Comparison of ENCODE assay signal across 8 cellular contexts in the genomic region with DNA sequence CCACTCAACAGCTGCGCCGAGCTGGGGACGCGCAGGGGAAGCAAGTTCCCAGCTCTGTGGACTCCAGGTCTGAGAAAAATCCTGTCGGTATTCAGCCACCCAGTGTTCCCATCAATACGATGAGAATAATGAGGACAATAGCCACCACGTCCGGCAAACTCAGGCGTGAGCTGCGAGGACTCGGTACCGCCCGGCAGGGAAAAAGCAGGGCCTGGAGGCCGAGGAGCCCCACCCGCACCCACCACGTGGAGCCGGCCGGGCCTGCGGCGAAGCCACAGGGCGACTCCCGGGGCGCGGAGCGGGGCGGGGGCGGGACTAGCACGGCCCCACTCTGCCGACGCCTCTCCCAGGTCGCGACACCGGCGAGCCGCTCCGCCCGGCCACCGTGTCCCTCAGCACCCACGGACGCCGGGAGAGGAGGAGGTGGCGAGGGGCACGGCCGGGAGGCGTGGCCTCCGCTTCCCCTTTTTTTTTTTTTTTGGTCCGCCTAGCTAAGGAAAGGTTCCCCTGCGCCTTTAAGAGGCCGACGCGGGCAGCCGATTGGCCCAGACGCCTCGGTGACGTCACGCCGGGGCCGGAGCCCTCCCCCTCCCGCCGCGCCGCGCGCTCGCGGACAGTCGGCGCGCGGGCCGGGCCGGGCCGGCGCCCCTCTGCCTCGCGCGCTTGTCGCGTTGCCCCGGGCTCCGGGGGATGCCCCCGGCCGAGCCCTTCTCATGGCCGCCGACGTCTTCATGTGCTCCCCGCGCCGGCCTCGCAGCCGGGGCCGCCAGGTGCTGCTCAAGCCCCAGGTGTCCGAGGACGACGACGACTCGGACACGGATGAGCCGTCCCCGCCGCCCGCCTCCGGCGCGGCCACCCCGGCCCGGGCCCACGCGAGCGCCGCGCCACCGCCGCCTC. TPM values are rescaled to one million over a fixed set of nuclear protein-coding genes. Genes with fewer than 3 reads are reported as not detected.
DNase-seq lines count a peak whose midpoint lies in the region; ATAC-seq and TF ChIP-seq lines count a peak whose summit lies in the region.

A gene with protein sequence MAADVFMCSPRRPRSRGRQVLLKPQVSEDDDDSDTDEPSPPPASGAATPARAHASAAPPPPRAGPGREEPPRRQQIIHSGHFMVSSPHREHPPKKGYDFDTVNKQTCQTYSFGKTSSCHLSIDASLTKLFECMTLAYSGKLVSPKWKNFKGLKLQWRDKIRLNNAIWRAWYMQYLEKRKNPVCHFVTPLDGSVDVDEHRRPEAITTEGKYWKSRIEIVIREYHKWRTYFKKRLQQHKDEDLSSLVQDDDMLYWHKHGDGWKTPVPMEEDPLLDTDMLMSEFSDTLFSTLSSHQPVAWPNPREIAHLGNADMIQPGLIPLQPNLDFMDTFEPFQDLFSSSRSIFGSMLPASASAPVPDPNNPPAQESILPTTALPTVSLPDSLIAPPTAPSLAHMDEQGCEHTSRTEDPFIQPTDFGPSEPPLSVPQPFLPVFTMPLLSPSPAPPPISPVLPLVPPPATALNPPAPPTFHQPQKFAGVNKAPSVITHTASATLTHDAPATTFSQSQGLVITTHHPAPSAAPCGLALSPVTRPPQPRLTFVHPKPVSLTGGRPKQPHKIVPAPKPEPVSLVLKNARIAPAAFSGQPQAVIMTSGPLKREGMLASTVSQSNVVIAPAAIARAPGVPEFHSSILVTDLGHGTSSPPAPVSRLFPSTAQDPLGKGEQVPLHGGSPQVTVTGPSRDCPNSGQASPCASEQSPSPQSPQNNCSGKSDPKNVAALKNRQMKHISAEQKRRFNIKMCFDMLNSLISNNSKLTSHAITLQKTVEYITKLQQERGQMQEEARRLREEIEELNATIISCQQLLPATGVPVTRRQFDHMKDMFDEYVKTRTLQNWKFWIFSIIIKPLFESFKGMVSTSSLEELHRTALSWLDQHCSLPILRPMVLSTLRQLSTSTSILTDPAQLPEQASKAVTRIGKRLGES (plus strand): TSS at position 616 of the 897 bp plus-strand sequence. CDS start 98 bp downstream, at position 714.

- POLR2A ChIA-PET in Panc1 (lab: Charles Lee): interaction anchor here (0.6 to 1.2 kb wide), 4 partner anchors 10 to 458 kb away, joined by 3 to 6 read pairs (median 4); no protein-coding TSS in a partner anchor

- H3K27me3 Mint-ChIP-seq in activated T-cell treated with anti-CD3 and anti-CD28 coated beads, Interleukin-2, amount 50 U/mL, for 4 hours (ENCODE audit: low read depth): no peaks in the 10 kb centered on the region

- peak; percentile 90 for DNase-seq in DMS153 (lab: John Stamatoyannopoulos, UW)
- peak; percentile 96 for DNase-seq in KBM-7
- DNase-seq in Panc1 (ENCODE audit: low read depth, low spot score): no peak
- DNase-seq in activated T-cell treated with anti-CD3 and anti-CD28 coated beads, Interleukin-2, amount 50 U/mL, for 4 hours: peak; percentile 89
- peak; percentile 93 for DNase-seq in myocyte (ENCODE audit: low read depth)
- peak; percentile 89 to 94 for DNase-seq in stimulated activated effector memory CD8-positive, alpha-beta T cell treated with anti-CD3 and anti-CD28 coated beads, Interleukin-12 subunit alpha, Interleukin-12 subunit beta, amount 100 ng/mL, for 72 hours (ENCODE audit: low spot score in 2 of 2)

- no peaks in the 10 kb centered on the region for H3K9me3 Mint-ChIP-seq in activated T-cell treated with anti-CD3 and anti-CD28 coated beads, Interleukin-2, amount 50 U/mL, for 4 hours
- H3K9me3 Mint-ChIP-seq in stimulated activated effector memory CD8-positive, alpha-beta T cell treated with anti-CD3 and anti-CD28 coated beads, Interleukin-12 subunit alpha, Interleukin-12 subunit beta, amount 100 ng/mL, for 72 hours: no peaks in the 10 kb centered on the region

- peaks cover 46% of the 10 kb centered on the region for H3K4me1 Mint-ChIP-seq in activated T-cell treated with anti-CD3 and anti-CD28 coated beads, Interleukin-2, amount 50 U/mL, for 4 hours (ENCODE audit: low read depth)
- peaks cover 49% of the 10 kb centered on the region for H3K4me1 Mint-ChIP-seq in stimulated activated effector memory CD8-positive, alpha-beta T cell treated with anti-CD3 and anti-CD28 coated beads, Interleukin-12 subunit alpha, Interleukin-12 subunit beta, amount 100 ng/mL, for 72 hours

- no peaks in the 10 kb centered on the region for H3K27me3 ChIP-seq in Panc1 (ENCODE audit: control insufficient read depth, insufficient read depth, low read length)

- peaks cover 23% of the 10 kb centered on the region for H3K4me1 ChIP-seq in Panc1 (ENCODE audit: control insufficient read depth, insufficient read depth, low read length)

- H3K36me3 Mint-ChIP-seq in activated T-cell treated with anti-CD3 and anti-CD28 coated beads, Interleukin-2, amount 50 U/mL, for 4 hours (ENCODE audit: insufficient read depth): peaks cover 1% of the 10 kb centered on the region
- peaks cover 23% of the 10 kb centered on the region for H3K36me3 Mint-ChIP-seq in stimulated activated effector memory CD8-positive, alpha-beta T cell treated with anti-CD3 and anti-CD28 coated beads, Interleukin-12 subunit alpha, Interleukin-12 subunit beta, amount 100 ng/mL, for 72 hours

- in situ Hi-C loops in KBM-7 (cut with MboI; ENCODE audit: low pct_unique_long_range_greater_than_20kb, low sequenced_read_pairs): no loop called here
- in situ Hi-C loops in Panc1 (cut with HindIII; ENCODE audit: low pct_unique_long_range_greater_than_20kb, low sequenced_read_pairs): no loop called here

- H3K27ac Mint-ChIP-seq in stimulated activated effector memory CD8-positive, alpha-beta T cell treated with anti-CD3 and anti-CD28 coated beads, Interleukin-12 subunit alpha, Interleukin-12 subunit beta, amount 100 ng/mL, for 72 hours: peak within 1 kb of the TSS; percentile 81

- H3K36me3 ChIP-seq in Panc1 (ENCODE audit: control insufficient read depth, insufficient read depth, low read length): no peaks in the 10 kb centered on the region

- peak within 1 kb of the TSS; percentile 94 for H3K4me3 Mint-ChIP-seq in activated T-cell treated with anti-CD3 and anti-CD28 coated beads, Interleukin-2, amount 50 U/mL, for 4 hours
- peak within 1 kb of the TSS; percentile 87 for H3K4me3 Mint-ChIP-seq in stimulated activated effector memory CD8-positive, alpha-beta T cell treated with anti-CD3 and anti-CD28 coated beads, Interleukin-12 subunit alpha, Interleukin-12 subunit beta, amount 100 ng/mL, for 72 hours

- TF ChIP-seq CTCF in Panc1 (IDR thresholded peaks at IDR 0.05): no peak

- H3K27ac ChIP-seq in Panc1 (ENCODE audit: low read length): peak within 1 kb of the TSS; percentile 91

- CTCF ChIA-PET in Panc1 (lab: Charles Lee): interaction anchor here (0.7 kb wide), 1 partner anchor 12 kb away, joined by 3 read pairs; no protein-coding TSS in a partner anchor

- ATAC-seq in GM21619 (IDR thresholded peaks at IDR 0.05; ENCODE audit: unreplicated experiment) (peak; percentile 70), Panc1 (peak; percentile 93), esophagus mucosa (peak; percentile 91)
- peak; percentile 79 to 81 for ATAC-seq in activated T-cell treated with anti-CD3 and anti-CD28 coated beads, Interleukin-2, amount 50 U/mL, for 4 hours
- ATAC-seq in stimulated activated effector memory CD8-positive, alpha-beta T cell treated with anti-CD3 and anti-CD28 coated beads, Interleukin-12 subunit alpha, Interleukin-12 subunit beta, amount 100 ng/mL, for 72 hours: peak; percentile 89

- no peaks in the 10 kb centered on the region for H3K9me3 ChIP-seq in Panc1 (ENCODE audit: control insufficient read depth, insufficient read depth, low read depth, low read length)

- H3K4me3 ChIP-seq in Panc1 (ENCODE audit: low read depth in 2 of 2, low read length in 2 of 2): peak within 1 kb of the TSS; percentile 62 to 76

- intact Hi-C loops in Panc1 (cut with micrococcal nuclease; ENCODE audit: unreplicated experiment): no loop called here

- no TSS peak for BruUV-seq in Panc1 (replicated peaks; lab: Mats Ljungman, UMichigan)

RNA-seq across cellular contexts. Expression of the gene that starts here (rescaled TPM):
- total RNA-seq in Panc1 (2021; ENCODE audit: unreplicated experiment): 124 TPM
- polyA plus RNA-seq in Panc1 (2012; ENCODE audit: insufficient read length): 115 TPM
- 10 to 100 TPM; 35.9 to 42.3 (median 37.9) TPM for total RNA-seq in activated T-cell treated with anti-CD3 and anti-CD28 coated beads, Interleukin-2, amount 50 U/mL, for 4 hours
- total RNA-seq in esophagus mucosa: 13.1 TPM
- total RNA-seq in myocyte: 14.6 and 21.9 TPM in 2 replicates
- 28.7 TPM for polyA plus RNA-seq in myocyte (2012)
